ENCODE assay signal across 23 cellular contexts in the genomic region with DNA sequence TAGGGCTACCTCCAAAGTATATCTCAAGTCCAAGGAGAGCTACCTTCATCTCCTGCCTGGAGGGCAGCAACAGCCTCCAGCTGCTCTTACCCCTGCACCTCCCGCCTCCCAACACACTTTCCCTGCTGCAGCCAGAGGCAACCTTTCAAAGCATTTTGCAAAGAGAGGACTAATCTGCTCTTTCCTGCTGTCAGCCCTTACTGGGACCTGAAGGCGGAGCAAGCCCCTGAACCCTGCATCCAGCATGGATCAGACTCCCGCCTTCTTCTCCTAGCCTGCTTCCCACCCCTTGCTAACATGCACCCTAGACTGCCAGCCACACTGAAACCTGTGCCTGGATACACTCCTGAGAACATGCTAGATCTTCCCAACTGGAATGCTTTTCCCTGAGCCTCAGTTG. TPM values are rescaled to one million over a fixed set of nuclear protein-coding genes. Genes with fewer than 3 reads are reported as not detected.
DNase-seq lines count a peak whose midpoint lies in the region; ATAC-seq and TF ChIP-seq lines count a peak whose summit lies in the region.
"Had no signal": no experiment of that assay in that cellular context is flagged by ENCODE, and none has a peak within 500 bp of the region (broad histone marks: within the 10 kb centered on the region; RNA-seq: fewer than 3 reads in every experiment).

No MANE protein-coding gene starts in this region.

- H3K36me3 Mint-ChIP-seq in stimulated activated naive B cell treated with anti-CD40 and anti-IgM and Interleukin-4, amounts not matched to agents 10 μg/mL and 1 μg/mL and 100 μg/mL, for 72 hours = no peaks in the 10 kb centered on the region

- H3K9me3 Mint-ChIP-seq in stimulated activated naive B cell treated with anti-CD40 and anti-IgM and Interleukin-4, amounts not matched to agents 10 μg/mL and 1 μg/mL and 100 μg/mL, for 72 hours = no peaks in the 10 kb centered on the region
- no peaks in the 10 kb centered on the region for H3K9me3 Mint-ChIP-seq in stimulated activated naive CD8-positive, alpha-beta T cell treated with anti-CD3 and anti-CD28 coated beads, Interleukin-15, amount 100 ng/mL, for 72 hours
- H3K9me3 Mint-ChIP-seq: CD4-positive, alpha-beta T cell; HFFc6 had no signal

- no peaks in the 10 kb centered on the region for H3K4me1 ChIP-seq in iPS-20b (ENCODE audit: insufficient read depth, low read length)
- no peaks in the 10 kb centered on the region for H3K4me1 ChIP-seq in osteoblast (ENCODE audit: insufficient read depth, low read length)
- H3K4me1 ChIP-seq: BLaER1, Caco-2 had no signal

- H3K9ac ChIP-seq in iPS-20b (ENCODE audit: low read depth, low read length) = no peak overlapping the region
- H3K9ac ChIP-seq: BLaER1 had no signal

- H3K27me3 Mint-ChIP-seq in stimulated activated naive B cell treated with anti-CD40 and anti-IgM and Interleukin-4, amounts not matched to agents 10 μg/mL and 1 μg/mL and 100 μg/mL, for 72 hours = peaks cover 28 to 29% of the 10 kb centered on the region in 2 donors
- peaks cover 7% of the 10 kb centered on the region for H3K27me3 Mint-ChIP-seq in stimulated activated naive CD8-positive, alpha-beta T cell treated with anti-CD3 and anti-CD28 coated beads, Interleukin-15, amount 100 ng/mL, for 72 hours

- no peaks in the 10 kb centered on the region for H3K79me2 ChIP-seq in osteoblast (ENCODE audit: insufficient read depth, low read length)

- no peak overlapping the region for H3K4me3 Mint-ChIP-seq in stimulated activated naive B cell treated with anti-CD40 and anti-IgM and Interleukin-4, amounts not matched to agents 10 μg/mL and 1 μg/mL and 100 μg/mL, for 72 hours
- H3K4me3 Mint-ChIP-seq in stimulated activated naive CD8-positive, alpha-beta T cell treated with anti-CD3 and anti-CD28 coated beads, Interleukin-15, amount 100 ng/mL, for 72 hours = no peak overlapping the region

- DNase-seq in NCI-H82 (lab: John Stamatoyannopoulos, UW) (peak; percentile 31), NCI-H82 treated with DMSO at 0.1 percent for 48 hours (lab: John Stamatoyannopoulos, UW; ENCODE audit: unreplicated experiment) (no peak), SK-N-DZ (ENCODE audit: low spot score) (peak; percentile 2), osteoblast (ENCODE audit: insufficient read length, low spot score, missing footprints) (peak; percentile 47)
- no peak for DNase-seq in stimulated activated naive B cell treated with anti-CD40 and anti-IgM and Interleukin-4, amounts not matched to agents 10 μg/mL and 1 μg/mL and 100 μg/mL, for 72 hours
- no peak for DNase-seq in activated CD4-positive, alpha-beta T cell treated with anti-CD3 and anti-CD28 coated beads for 48 hours
- DNase-seq in stimulated activated naive CD8-positive, alpha-beta T cell treated with anti-CD3 and anti-CD28 coated beads, Interleukin-15, amount 100 ng/mL, for 72 hours = no peak
- DNase-seq: ACHN; Caco-2; CD4-positive, alpha-beta T cell; DMS 273 treated with DMSO at 0.1 percent for 48 hours; DMS79 treated with DMSO at 0.1 percent for 48 hours; HFFc6; KG1; NCI-H2029 treated with DMSO at 0.1 percent for 48 hours; NCI-H345; NCI-H524; PC-3; Right ventricle myocardium superior had no signal

- H3K4me3 ChIP-seq in iPS-20b (ENCODE audit: low read length) (peak overlapping the region; percentile 59; the same call in 1 of the 2 replicates), osteoblast (ENCODE audit: insufficient read depth, low read length) (no peak overlapping the region)
- H3K4me3 ChIP-seq: BLaER1, GM12878 had no signal

- no peak overlapping the region for H3K4me2 ChIP-seq in osteoblast (ENCODE audit: insufficient read depth, low read length)
- H3K4me2 ChIP-seq: BLaER1 had no signal

- H3K27me3 ChIP-seq in iPS-20b (ENCODE audit: insufficient read depth, low read length) (peaks cover 6% of the 10 kb centered on the region), osteoblast (ENCODE audit: insufficient read depth, low read length) (no peaks in the 10 kb centered on the region)

- H3K27ac Mint-ChIP-seq in stimulated activated naive B cell treated with anti-CD40 and anti-IgM and Interleukin-4, amounts not matched to agents 10 μg/mL and 1 μg/mL and 100 μg/mL, for 72 hours = no peak overlapping the region
- H3K27ac Mint-ChIP-seq in stimulated activated naive CD8-positive, alpha-beta T cell treated with anti-CD3 and anti-CD28 coated beads, Interleukin-15, amount 100 ng/mL, for 72 hours = no peak overlapping the region
- H3K27ac Mint-ChIP-seq: CD4-positive, alpha-beta T cell; HFFc6 had no signal

- TF ChIP-seq CTCF in osteoblast (IDR thresholded peaks at IDR 0.05; ENCODE audit: extremely low read depth, low read depth, low read length) = no peak

- no peak for ATAC-seq in stimulated activated naive B cell treated with anti-CD40 and anti-IgM and Interleukin-4, amounts not matched to agents 10 μg/mL and 1 μg/mL and 100 μg/mL, for 72 hours (replicated peaks)
- no peak for ATAC-seq in stimulated activated naive CD8-positive, alpha-beta T cell treated with anti-CD3 and anti-CD28 coated beads, Interleukin-15, amount 100 ng/mL, for 72 hours

- no peaks in the 10 kb centered on the region for H4K20me1 ChIP-seq in osteoblast (ENCODE audit: insufficient read depth, low read length)
- H4K20me1 ChIP-seq: BLaER1 had no signal

- no peaks in the 10 kb centered on the region for H3K9me3 ChIP-seq in iPS-20b (ENCODE audit: insufficient read depth, low read depth, low read length)
- H3K9me3 ChIP-seq in osteoblast (ENCODE audit: low read depth, low read length) = no peaks in the 10 kb centered on the region
- H3K9me3 ChIP-seq: BLaER1, Caco-2 had no signal

- H2AFZ ChIP-seq in osteoblast (ENCODE audit: low read length) = no peak overlapping the region

- peaks cover 2 to 5% of the 10 kb centered on the region in 2 donors for H3K4me1 Mint-ChIP-seq in stimulated activated naive B cell treated with anti-CD40 and anti-IgM and Interleukin-4, amounts not matched to agents 10 μg/mL and 1 μg/mL and 100 μg/mL, for 72 hours
- peaks cover 6% of the 10 kb centered on the region for H3K4me1 Mint-ChIP-seq in stimulated activated naive CD8-positive, alpha-beta T cell treated with anti-CD3 and anti-CD28 coated beads, Interleukin-15, amount 100 ng/mL, for 72 hours

- H3K27ac ChIP-seq in iPS-20b (ENCODE audit: low read length) = no peak overlapping the region
- no peak overlapping the region for H3K27ac ChIP-seq in osteoblast (ENCODE audit: low read depth, low read length)
- H3K27ac ChIP-seq: 22Rv1, BLaER1 had no signal

- H3K36me3 ChIP-seq in iPS-20b (ENCODE audit: insufficient read depth, low read depth, low read length) (no peaks in the 10 kb centered on the region), osteoblast (ENCODE audit: insufficient read depth, low read length) (no peaks in the 10 kb centered on the region)
- H3K36me3 ChIP-seq: BLaER1 had no signal

RNA-seq across cellular contexts. Expression of a gene that starts 37.7 kb away (rescaled TPM):
- 62.3 and 65.0 TPM in 2 replicates for polyA plus RNA-seq in SK-N-DZ (2014; cell fraction: cytosol; rRNA removed)
- 12.2 and 15.0 TPM in 2 replicates for polyA plus RNA-seq in SK-N-DZ (2014; cell fraction: nucleus; rRNA removed)
- total RNA-seq in osteoblast = 61.6 and 62.6 TPM in 2 replicates

Comparison
In these comparisons a context has a peak if more than half of its experiments do, and no peak if none do; other contexts are left out.
1. DNase-seq: peak in NCI-H82 (single experiment), SK-N-DZ (single experiment) and osteoblast (single experiment); none in NCI-H82 treated with DMSO at 0.1 percent for 48 hours (single experiment), stimulated activated naive B cell treated with anti-CD40 and anti-IgM and Interleukin-4, amounts not matched to agents 10 μg/mL and 1 μg/mL and 100 μg/mL, for 72 hours (single experiment), activated CD4-positive, alpha-beta T cell treated with anti-CD3 and anti-CD28 coated beads for 48 hours (single experiment) and stimulated activated naive CD8-positive, alpha-beta T cell treated with anti-CD3 and anti-CD28 coated beads, Interleukin-15, amount 100 ng/mL, for 72 hours (0 of 2).